ENCODE assay signal across 18 cellular contexts in the genomic region with DNA sequence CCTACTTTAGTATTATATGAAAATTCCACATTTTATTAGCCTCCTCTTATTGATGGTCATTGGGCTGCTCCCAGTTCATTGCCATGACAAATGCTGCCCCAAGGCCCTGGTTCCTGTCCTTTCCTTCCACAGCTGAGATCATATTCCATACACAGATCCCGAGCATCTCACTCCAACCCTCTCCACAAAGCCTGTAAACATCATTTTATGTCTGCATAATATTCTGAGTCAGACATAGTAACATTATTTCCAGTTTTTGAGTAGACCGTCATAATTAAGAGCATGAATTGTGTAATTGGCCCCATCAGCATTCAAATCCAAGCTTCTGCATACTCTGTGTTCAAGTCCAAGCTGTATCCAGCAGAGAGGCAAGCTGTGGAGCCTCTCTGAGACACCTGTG.
DNase-seq lines count a peak whose midpoint lies in the region; ATAC-seq and TF ChIP-seq lines count a peak whose summit lies in the region.
"Had no signal": no experiment of that assay in that cellular context is flagged by ENCODE, and none has a peak within 500 bp of the region (broad histone marks: within the 10 kb centered on the region; RNA-seq: fewer than 3 reads in every experiment).

No MANE protein-coding gene starts in this region.

- CTCF ChIA-PET in activated naive CD4-positive, alpha-beta T cell treated with anti-CD3 and anti-CD28 coated beads, Interleukin-2, amount 10 ng/mL, durations not matched to agents 7 days and 5 days (lab: Charles Lee): interaction anchor here (1.2 kb wide), 1 partner anchor 78 kb away, joined by 3 read pairs; no protein-coding TSS in a partner anchor
- CTCF ChIA-PET in activated naive CD4-positive, alpha-beta T cell treated with anti-CD3 and anti-CD28 coated beads for 36 hours (lab: Charles Lee): no interaction called here

- peaks cover 1% of the 10 kb centered on the region for H3K36me3 Mint-ChIP-seq in activated naive CD4-positive, alpha-beta T cell treated with anti-CD3 and anti-CD28 coated beads, Interleukin-2, amount 10 ng/mL, durations not matched to agents 7 days and 5 days
- H3K36me3 Mint-ChIP-seq in activated naive CD4-positive, alpha-beta T cell treated with anti-CD3 and anti-CD28 coated beads for 36 hours (ENCODE audit: low read depth): no peaks in the 10 kb centered on the region
- H3K36me3 Mint-ChIP-seq in activated T-helper 17 cell treated with anti-CD3 and anti-CD28 coated beads, Interleukin-2, amount 50 U/mL, for 72 hours (ENCODE audit: low read depth): no peaks in the 10 kb centered on the region
- H3K36me3 Mint-ChIP-seq: stimulated activated naive B cell treated with anti-CD40 and anti-IgM and Interleukin-4, amounts not matched to agents 10 μg/mL and 1 μg/mL and 100 μg/mL, for 72 hours had no signal

- TF ChIP-seq CTCF in esophagus squamous epithelium (IDR thresholded peaks at IDR 0.05): no peak

- H3K27me3 ChIP-seq in GM23248 (replicated peaks; ENCODE audit: insufficient read depth) (no peaks in the 10 kb centered on the region), esophagus squamous epithelium (no peaks in the 10 kb centered on the region)
- H3K27me3 ChIP-seq: pancreas, right lobe of liver had no signal

- H3K36me3 ChIP-seq in GM23248 (ENCODE audit: low read depth) (no peaks in the 10 kb centered on the region), esophagus squamous epithelium (peaks cover 0 to 21% (median 0%) of the 10 kb centered on the region in 3 donors)
- H3K36me3 ChIP-seq: pancreas had no signal

- H3K9me3 Mint-ChIP-seq in activated naive CD4-positive, alpha-beta T cell treated with anti-CD3 and anti-CD28 coated beads, Interleukin-2, amount 10 ng/mL, durations not matched to agents 7 days and 5 days: no peaks in the 10 kb centered on the region
- no peaks in the 10 kb centered on the region for H3K9me3 Mint-ChIP-seq in activated naive CD4-positive, alpha-beta T cell treated with anti-CD3 and anti-CD28 coated beads for 36 hours
- H3K9me3 Mint-ChIP-seq in activated T-helper 17 cell treated with anti-CD3 and anti-CD28 coated beads, Interleukin-2, amount 50 U/mL, for 72 hours: no peaks in the 10 kb centered on the region
- H3K9me3 Mint-ChIP-seq: dendritic cell treated with granulocyte-macrophage colony-stimulating factor and Interleukin-4, amounts not matched to agents 40 ng/mL and 50 ng/mL, for 4 days; stimulated activated naive B cell treated with anti-CD40 and anti-IgM and Interleukin-4, amounts not matched to agents 10 μg/mL and 1 μg/mL and 100 μg/mL, for 72 hours had no signal

- TF ChIP-seq POLR2A in esophagus squamous epithelium (IDR thresholded peaks at IDR 0.05): no peak

- peak overlapping the region; percentile 6 for H3K27ac Mint-ChIP-seq in activated naive CD4-positive, alpha-beta T cell treated with anti-CD3 and anti-CD28 coated beads, Interleukin-2, amount 10 ng/mL, durations not matched to agents 7 days and 5 days
- H3K27ac Mint-ChIP-seq in activated naive CD4-positive, alpha-beta T cell treated with anti-CD3 and anti-CD28 coated beads for 36 hours: no peak overlapping the region
- H3K27ac Mint-ChIP-seq in activated T-helper 17 cell treated with anti-CD3 and anti-CD28 coated beads, Interleukin-2, amount 50 U/mL, for 72 hours: no peak overlapping the region
- H3K27ac Mint-ChIP-seq: dendritic cell treated with granulocyte-macrophage colony-stimulating factor and Interleukin-4, amounts not matched to agents 40 ng/mL and 50 ng/mL, for 4 days; stimulated activated naive B cell treated with anti-CD40 and anti-IgM and Interleukin-4, amounts not matched to agents 10 μg/mL and 1 μg/mL and 100 μg/mL, for 72 hours had no signal

- no peak overlapping the region for H3K4me3 ChIP-seq in GM23248
- no peak overlapping the region for H3K4me3 ChIP-seq in esophagus squamous epithelium
- H3K4me3 ChIP-seq: pancreas, right lobe of liver had no signal

- in situ Hi-C loops in GM23248 (cut with MboI): no loop called here

- 36 to 37% methylated on average over 2 of the region's 2 CpGs for WGBS in GM23248 (ENCODE audit: low coverage in 1 of 2, low lambda C conversion rate in 2 of 2, missing lambda C conversion rate in 2 of 2), 2 experiments
- WGBS in esophagus squamous epithelium, 2 donors: 71 to 88% methylated on average over 2 of the region's 2 CpGs

- peaks cover 57% of the 10 kb centered on the region for H3K4me1 Mint-ChIP-seq in activated naive CD4-positive, alpha-beta T cell treated with anti-CD3 and anti-CD28 coated beads, Interleukin-2, amount 10 ng/mL, durations not matched to agents 7 days and 5 days
- H3K4me1 Mint-ChIP-seq in activated naive CD4-positive, alpha-beta T cell treated with anti-CD3 and anti-CD28 coated beads for 36 hours (ENCODE audit: low read depth): peaks cover 33% of the 10 kb centered on the region
- H3K4me1 Mint-ChIP-seq in activated T-helper 17 cell treated with anti-CD3 and anti-CD28 coated beads, Interleukin-2, amount 50 U/mL, for 72 hours: peaks cover 11% of the 10 kb centered on the region

- no peak overlapping the region for H3K4me3 Mint-ChIP-seq in activated naive CD4-positive, alpha-beta T cell treated with anti-CD3 and anti-CD28 coated beads, Interleukin-2, amount 10 ng/mL, durations not matched to agents 7 days and 5 days
- no peak overlapping the region for H3K4me3 Mint-ChIP-seq in activated naive CD4-positive, alpha-beta T cell treated with anti-CD3 and anti-CD28 coated beads for 36 hours
- peak overlapping the region; percentile 66 for H3K4me3 Mint-ChIP-seq in activated T-helper 17 cell treated with anti-CD3 and anti-CD28 coated beads, Interleukin-2, amount 50 U/mL, for 72 hours
- H3K4me3 Mint-ChIP-seq: dendritic cell treated with granulocyte-macrophage colony-stimulating factor and Interleukin-4, amounts not matched to agents 40 ng/mL and 50 ng/mL, for 4 days had no signal

- H3K27ac ChIP-seq in GM23248 (no peak overlapping the region), esophagus squamous epithelium (no peak overlapping the region)
- H3K27ac ChIP-seq: pancreas, right lobe of liver, VCaP had no signal

- H3K9me2 ChIP-seq in GM23248 (ENCODE audit: insufficient read depth): no peaks in the 10 kb centered on the region

- H3K4me2 ChIP-seq in GM23248 (ENCODE audit: unreplicated experiment): no peak overlapping the region

- no peak for ATAC-seq in activated T-helper 17 cell treated with anti-CD3 and anti-CD28 coated beads, Interleukin-2, amount 50 U/mL, for 72 hours (replicated peaks)
- no peak for ATAC-seq in GM18519 (IDR thresholded peaks at IDR 0.05; ENCODE audit: low FRiP score, unreplicated experiment)
- ATAC-seq: pancreas; right lobe of liver; Right ventricle myocardium inferior; stimulated activated naive B cell treated with anti-CD40 and anti-IgM and Interleukin-4, amounts not matched to agents 10 μg/mL and 1 μg/mL and 100 μg/mL, for 72 hours had no signal

- H3K27me3 Mint-ChIP-seq in activated naive CD4-positive, alpha-beta T cell treated with anti-CD3 and anti-CD28 coated beads, Interleukin-2, amount 10 ng/mL, durations not matched to agents 7 days and 5 days: peaks cover 13% of the 10 kb centered on the region
- no peaks in the 10 kb centered on the region for H3K27me3 Mint-ChIP-seq in activated naive CD4-positive, alpha-beta T cell treated with anti-CD3 and anti-CD28 coated beads for 36 hours (ENCODE audit: low read depth)
- H3K27me3 Mint-ChIP-seq in activated T-helper 17 cell treated with anti-CD3 and anti-CD28 coated beads, Interleukin-2, amount 50 U/mL, for 72 hours: no peaks in the 10 kb centered on the region
- H3K27me3 Mint-ChIP-seq: dendritic cell treated with granulocyte-macrophage colony-stimulating factor and Interleukin-4, amounts not matched to agents 40 ng/mL and 50 ng/mL, for 4 days; stimulated activated naive B cell treated with anti-CD40 and anti-IgM and Interleukin-4, amounts not matched to agents 10 μg/mL and 1 μg/mL and 100 μg/mL, for 72 hours had no signal

- no peaks in the 10 kb centered on the region for H3K79me2 ChIP-seq in GM23248 (ENCODE audit: insufficient read depth)

- intact Hi-C loops in activated naive CD4-positive, alpha-beta T cell treated with anti-CD3 and anti-CD28 coated beads for 36 hours (cut with micrococcal nuclease): loop anchor here (5.0 kb wide), 2 partner anchors 79 to 891 kb away; no protein-coding TSS in a partner anchor
- intact Hi-C loops in esophagus squamous epithelium (cut with DNase I): no loop called here

- no peak for DNase-seq in activated naive CD4-positive, alpha-beta T cell treated with anti-CD3 and anti-CD28 coated beads, Interleukin-2, amount 10 ng/mL, durations not matched to agents 7 days and 5 days
- DNase-seq in activated naive CD4-positive, alpha-beta T cell treated with anti-CD3 and anti-CD28 coated beads for 36 hours: no peak
- DNase-seq in GM23248: peak; percentile 29
- DNase-seq in NCI-H187 (lab: John Stamatoyannopoulos, UW): no peak
- no peak for DNase-seq in esophagus squamous epithelium (lab: John Stamatoyannopoulos, UW)
- DNase-seq: activated CD4-positive, alpha-beta T cell treated with anti-CD3 and anti-CD28 coated beads, Interleukin-2, amount 50 U/mL, for 4 hours; amniotic stem cell; DMS 273 treated with DMSO at 0.1 percent for 48 hours; H7; NCI-H1105; pancreas; stimulated activated naive B cell treated with anti-CD40 and anti-IgM and Interleukin-4, amounts not matched to agents 10 μg/mL and 1 μg/mL and 100 μg/mL, for 72 hours had no signal

- H3F3A ChIP-seq in GM23248 (ENCODE audit: insufficient read depth): peaks cover 32% of the 10 kb centered on the region

- H3K9me3 ChIP-seq in GM23248 (ENCODE audit: low read depth) (no peaks in the 10 kb centered on the region), esophagus squamous epithelium (no peaks in the 10 kb centered on the region)
- H3K9me3 ChIP-seq: pancreas, right lobe of liver had no signal

- peaks cover 17% of the 10 kb centered on the region for H3K4me1 ChIP-seq in GM23248 (ENCODE audit: insufficient read depth)
- peaks cover 0 to 29% (median 5%) of the 10 kb centered on the region in 3 donors for H3K4me1 ChIP-seq in esophagus squamous epithelium
- H3K4me1 ChIP-seq: pancreas, right lobe of liver had no signal

- no peak overlapping the region for H2AFZ ChIP-seq in GM23248

- no peaks in the 10 kb centered on the region for H4K20me1 ChIP-seq in GM23248 (ENCODE audit: insufficient read depth)

- no peak overlapping the region for H3K9ac ChIP-seq in GM23248
